ENCODE assay signal across 20 cellular contexts in the genomic region with DNA sequence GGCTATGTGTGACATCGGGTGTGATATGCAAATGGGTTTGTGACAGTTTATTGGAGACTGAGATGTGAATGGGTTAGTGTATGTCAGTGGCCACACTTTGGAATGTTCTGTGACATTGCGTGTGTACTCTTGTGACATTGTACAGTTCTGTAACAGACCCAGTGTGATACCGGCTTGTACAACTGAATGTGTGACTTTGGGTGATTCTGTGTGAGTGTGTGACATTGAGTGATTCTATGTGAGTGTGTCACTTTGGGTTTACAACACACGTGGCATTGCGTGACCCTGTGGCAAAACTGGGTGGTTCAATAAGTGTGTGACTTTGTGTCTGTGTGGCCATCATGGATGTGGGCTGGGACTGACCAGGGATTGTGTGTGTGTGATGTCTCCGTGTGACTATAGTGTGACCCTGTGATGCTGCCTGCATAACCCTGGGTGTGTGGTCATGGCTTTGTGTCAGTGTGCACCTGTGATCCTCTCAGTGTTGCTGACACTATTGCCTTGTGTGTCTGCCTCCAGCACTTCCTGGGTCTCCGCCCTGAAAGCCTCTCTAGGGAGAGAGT. TPM values are rescaled to one million over a fixed set of nuclear protein-coding genes. Genes with fewer than 3 reads are reported as not detected.
A peak's percentile ranks its signal among the peaks of the same experiment; 100 is the strongest.
DNase-seq lines count a peak whose midpoint lies in the region; ATAC-seq and TF ChIP-seq lines count a peak whose summit lies in the region.
"Had no signal": no experiment of that assay in that cellular context is flagged by ENCODE, and none has a peak within 500 bp of the region (broad histone marks: within the 10 kb centered on the region; RNA-seq: fewer than 3 reads in every experiment).

No MANE protein-coding gene starts in this region.

- intact Hi-C loops in OCI-LY7 (cut with micrococcal nuclease; ENCODE audit: unreplicated experiment) = no loop called here
- intact Hi-C loops in mucosa of descending colon (cut with DNase I, micrococcal nuclease) = no loop called here
- intact Hi-C loops in stomach (cut with DNase I; ENCODE audit: low total_unique reads) = no loop called here

- H3K4me1 ChIP-seq in OCI-LY7 (ENCODE audit: insufficient read depth, low read length, poor library complexity, severe bottlenecking) (peaks cover 78% of the 10 kb centered on the region), ectodermal cell (ENCODE audit: control insufficient read depth, insufficient read depth, low read length) (peaks cover 97% of the 10 kb centered on the region), mucosa of descending colon (ENCODE audit: low read depth) (peaks cover 11% of the 10 kb centered on the region), stomach (peaks cover 57 to 77% (median 67%) of the 10 kb centered on the region in 4 donors)
- H3K4me1 ChIP-seq: prostate gland had no signal

- no peaks in the 10 kb centered on the region for H3K9me3 ChIP-seq in OCI-LY7 (ENCODE audit: low read length)
- no peaks in the 10 kb centered on the region for H3K9me3 ChIP-seq in ectodermal cell (ENCODE audit: control insufficient read depth, low read length)
- no peaks in the 10 kb centered on the region for H3K9me3 ChIP-seq in mucosa of descending colon
- H3K9me3 ChIP-seq in stomach = no peaks in the 10 kb centered on the region
- H3K9me3 ChIP-seq: esophagus squamous epithelium, Peyer's patch, prostate gland had no signal

- H3K9me2 ChIP-seq in OCI-LY7 (ENCODE audit: insufficient read depth, low read length) = no peaks in the 10 kb centered on the region

- peak overlapping the region; percentile 74 for H3K4me2 ChIP-seq in OCI-LY7 (ENCODE audit: low read length)
- H3K4me2 ChIP-seq: KMS-11 had no signal

- WGBS in ectodermal cell, 2 experiments = 87 to 89% methylated on average over 7 of the region's 7 CpGs
- WGBS in stomach, 5 donors = 71 to 87% (median 75%) methylated on average over 5 to 7 of the region's 7 CpGs

- no TSS peak for BruUV-seq in OCI-LY7 (replicated peaks; lab: Mats Ljungman, UMichigan)

- H3K36me3 ChIP-seq in OCI-LY7 (ENCODE audit: insufficient read depth, low read length) = peaks cover 33% of the 10 kb centered on the region
- H3K36me3 ChIP-seq in ectodermal cell (ENCODE audit: control insufficient read depth, insufficient read depth, low read length) = no peaks in the 10 kb centered on the region
- H3K36me3 ChIP-seq in mucosa of descending colon (ENCODE audit: low read depth) = no peaks in the 10 kb centered on the region
- peaks cover 12 to 30% (median 28%) of the 10 kb centered on the region in 4 donors for H3K36me3 ChIP-seq in stomach
- H3K36me3 ChIP-seq: prostate gland had no signal

- no peaks in the 10 kb centered on the region for H3K79me2 ChIP-seq in OCI-LY7 (ENCODE audit: insufficient read depth, low read depth, low read length)

- DNase-seq in OCI-LY7 (ENCODE audit: low spot score) (peak; percentile 44), mucosa of descending colon (no peak), stomach (no peak), COLO668 (lab: John Stamatoyannopoulos, UW; ENCODE audit: unreplicated experiment) (no peak), NCI-H748 treated with DMSO at 0.1 percent for 48 hours (lab: John Stamatoyannopoulos, UW) (no peak)
- DNase-seq in activated T-cell treated with anti-CD3 and anti-CD28 coated beads, Interleukin-2, amount 50 U/mL, for 48 hours = no peak
- DNase-seq: esophagus squamous epithelium; GF-D8; GM23248; midbrain; NCI-H187 treated with DMSO at 0.1 percent for 48 hours; NCI-H526; Peyer's patch; stimulated activated CD4-positive, alpha-beta T cell treated with anti-CD3 and anti-CD28 coated beads, Interleukin-4, amount 100 ng/mL, for 24 hours; stimulated activated naive CD4-positive, alpha-beta T cell had no signal

- no peaks in the 10 kb centered on the region for H3K27me3 ChIP-seq in ectodermal cell (ENCODE audit: control insufficient read depth, insufficient read depth, low read length, poor library complexity, severe bottlenecking)
- H3K27me3 ChIP-seq in stomach = no peaks in the 10 kb centered on the region
- H3K27me3 ChIP-seq: esophagus squamous epithelium, Peyer's patch had no signal

- no peak for TF ChIP-seq EP300 in stomach (IDR thresholded peaks at IDR 0.05)

- H4K20me1 ChIP-seq in OCI-LY7 (ENCODE audit: insufficient read depth, low read length) = no peaks in the 10 kb centered on the region

- no peak overlapping the region for H2AFZ ChIP-seq in OCI-LY7 (ENCODE audit: low read length)
- H2AFZ ChIP-seq: GM23248 had no signal

- CTCF ChIA-PET in OCI-LY7 (lab: Charles Lee; ENCODE audit: unreplicated experiment) = interaction anchor here (1.2 to 5.2 kb wide), 3 partner anchors 16 to 53 kb away, joined by 5 to 49 read pairs (median 8); no protein-coding TSS in a partner anchor

- TF ChIP-seq POLR2A in stomach (IDR thresholded peaks at IDR 0.05) = no peak

- POLR2A ChIA-PET in OCI-LY7 (lab: Charles Lee) = interaction anchor here (1.4 to 1.8 kb wide), 2 partner anchors 13 to 25 kb away, joined by 3 to 5 read pairs; no protein-coding TSS in a partner anchor

- H3K4me3 ChIP-seq in OCI-LY7 (ENCODE audit: low read depth, low read length, poor library complexity, severe bottlenecking) = no peak overlapping the region
- no peak overlapping the region for H3K4me3 ChIP-seq in ectodermal cell (ENCODE audit: insufficient read depth, low read depth, low read length)
- H3K4me3 ChIP-seq in mucosa of descending colon = no peak overlapping the region
- H3K4me3 ChIP-seq in stomach = no peak overlapping the region
- H3K4me3 ChIP-seq: esophagus squamous epithelium, GM23248, Peyer's patch, prostate gland had no signal

- TF ChIP-seq CTCF in OCI-LY7 (conservative IDR thresholded peaks at IDR 0.05; ENCODE audit: low read length) = no peak
- no peak for TF ChIP-seq CTCF in mucosa of descending colon (IDR thresholded peaks at IDR 0.05)
- TF ChIP-seq CTCF in stomach (IDR thresholded peaks at IDR 0.05) = no peak

- H3K27ac ChIP-seq in OCI-LY7 (ENCODE audit: low read depth, low read length, poor library complexity, severe bottlenecking) = peak overlapping the region; percentile 90
- peak overlapping the region; percentile 60 for H3K27ac ChIP-seq in ectodermal cell (ENCODE audit: insufficient read depth, low read depth, low read length, poor library complexity, severe bottlenecking)
- H3K27ac ChIP-seq in stomach = peak overlapping the region; percentile 5 to 73 (median 69)
- H3K27ac ChIP-seq: GM23248, KMS-11, prostate gland had no signal

- ATAC-seq in mucosa of descending colon = peak; percentile 4
- no peak for ATAC-seq in GM21529 (IDR thresholded peaks at IDR 0.05; ENCODE audit: unreplicated experiment)
- ATAC-seq: activated CD4-positive, CD25-positive, alpha-beta regulatory T cell treated with anti-CD3 and anti-CD28 coated beads, Interleukin-2, amount 50 U/mL, for 24 hours had no signal

RNA-seq across cellular contexts. Expression of a gene that starts 38.3 kb away (rescaled TPM):
- total RNA-seq in OCI-LY7 (2014; rRNA removed; shearing (Covaris generic)) = 108 and 113 TPM in 2 replicates
- total RNA-seq in OCI-LY7 (2022) = 26.7 and 30.4 TPM in 2 replicates
- 45.6 TPM for polyA plus RNA-seq in ectodermal cell (2013, experiment 1 of 4)
- 46.4 TPM for polyA plus RNA-seq in ectodermal cell (2013, experiment 2 of 4)
- 36.6 TPM for polyA plus RNA-seq in ectodermal cell (2013, experiment 3 of 4)
- polyA plus RNA-seq in ectodermal cell (2013, experiment 4 of 4) = 37.7 TPM
- total RNA-seq in mucosa of descending colon = 10 to 100 TPM; 28.1 to 31.0 (median 28.3) TPM
- 100 to 1,000 TPM in 1 of 5 donors, 10 to 100 TPM in 4; 25.9 to 101 (median 32.7) TPM for total RNA-seq in stomach
- polyA plus RNA-seq in stomach = 10 to 100 TPM; 18.3 to 26.3 (median 22.2) TPM
